1 cellular context compared by ENCODE assay signal in the genomic region with DNA sequence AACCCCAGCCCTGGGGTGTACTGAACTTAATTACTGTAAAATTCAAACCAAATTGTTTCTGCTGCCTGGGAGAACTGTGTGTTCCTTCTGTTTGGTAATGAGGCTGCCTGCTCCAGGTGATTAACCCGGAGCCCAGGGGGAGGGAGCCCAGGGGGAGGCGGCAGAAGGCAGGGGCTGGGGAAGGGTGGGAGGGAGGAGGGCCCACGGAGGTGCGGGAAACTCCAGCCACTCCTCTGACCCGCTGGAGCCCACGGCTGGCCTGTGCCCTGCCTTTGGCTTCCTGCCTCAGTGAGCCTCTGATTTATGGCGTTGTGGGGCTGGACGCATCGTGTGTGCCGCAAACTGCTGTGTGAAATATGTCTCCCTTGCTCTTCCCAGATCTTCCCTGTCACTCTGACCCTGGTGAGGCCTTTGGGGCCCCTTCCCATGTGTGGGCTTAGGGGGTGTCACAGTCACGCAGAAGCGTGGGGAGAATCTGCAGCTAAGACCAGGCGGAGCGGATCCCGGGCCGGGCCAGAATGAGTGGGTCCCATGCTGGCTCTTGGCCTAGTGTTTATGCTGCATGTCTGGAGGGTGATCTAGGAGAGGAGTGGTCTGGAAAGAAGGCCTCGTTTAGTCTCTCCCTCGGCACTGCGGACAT.
TF ChIP-seq lines count a peak whose summit lies in the region.

No MANE protein-coding gene starts in this region.

TF ChIP-seq in GM23338, 12 proteins besides CTCF, POLR2A, EP300 and RAD21 (continued from another document):
- TF ChIP-seq ZNF462 (CRISPR knock-in tag; IDR thresholded peaks at IDR 0.05), result no peak
- no peak for TF ChIP-seq ETS1 (IDR thresholded peaks at IDR 0.05)
- no peak for TF ChIP-seq CREB1 (CRISPR knock-in tag; IDR thresholded peaks at IDR 0.05; ENCODE audit: low read depth)
